In the genomic region with DNA sequence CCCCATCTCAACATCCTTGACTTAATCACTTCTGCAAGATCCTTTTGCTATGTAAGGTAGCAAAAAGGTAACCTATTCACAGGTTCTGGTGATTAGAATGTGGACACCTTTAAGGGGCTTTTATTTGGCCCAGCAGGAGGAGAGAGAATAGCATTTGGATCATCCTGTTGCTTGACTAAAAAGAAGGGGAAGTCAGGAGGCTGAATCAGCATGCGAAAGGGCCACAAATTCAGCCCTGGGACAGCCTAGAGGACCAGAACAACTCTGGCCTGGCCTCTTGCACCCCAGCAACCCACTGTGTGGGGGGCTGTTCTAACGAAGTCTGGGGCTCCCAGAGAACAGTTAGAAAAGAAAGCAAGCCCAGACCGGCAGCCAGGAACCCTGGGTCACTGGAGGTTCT, we compare ENCODE assay signal across 10 cellular contexts. TPM values are rescaled to one million over a fixed set of nuclear protein-coding genes. Genes with fewer than 3 reads are reported as not detected.
A peak's percentile ranks its signal among the peaks of the same experiment; 100 is the strongest.
DNase-seq lines count a peak whose midpoint lies in the region; ATAC-seq and TF ChIP-seq lines count a peak whose summit lies in the region.
"Had no signal": no experiment of that assay in that cellular context is flagged by ENCODE, and none has a peak within 500 bp of the region (broad histone marks: within the 10 kb centered on the region; RNA-seq: fewer than 3 reads in every experiment).

No MANE protein-coding gene starts in this region.

- H3K9me2 ChIP-seq in DOHH2 (replicated peaks; ENCODE audit: control insufficient read depth, low read length): no peaks in the 10 kb centered on the region
- H3K9me2 ChIP-seq in OCI-LY7 (ENCODE audit: insufficient read depth, low read length): no peaks in the 10 kb centered on the region

- H3K36me3 Mint-ChIP-seq in CD8-positive, alpha-beta T cell: no peaks in the 10 kb centered on the region
- H3K36me3 Mint-ChIP-seq: activated naive CD8-positive, alpha-beta T cell had no signal

- CTCF ChIA-PET in OCI-LY7 (lab: Charles Lee; ENCODE audit: unreplicated experiment): no interaction called here
- CTCF ChIA-PET in CD8-positive, alpha-beta T cell (lab: Charles Lee): no interaction called here

- peaks cover 26% of the 10 kb centered on the region for H3K4me1 ChIP-seq in DOHH2 (ENCODE audit: control insufficient read depth, low read length)
- peaks cover 51% of the 10 kb centered on the region for H3K4me1 ChIP-seq in OCI-LY7 (ENCODE audit: insufficient read depth, low read length, poor library complexity, severe bottlenecking)
- H3K4me1 ChIP-seq in esophagus squamous epithelium: peaks cover 13 to 64% (median 27%) of the 10 kb centered on the region in 3 donors
- H3K4me1 ChIP-seq in gastrocnemius medialis: peaks cover 37 to 43% of the 10 kb centered on the region in 2 donors
- H3K4me1 ChIP-seq in CD8-positive, alpha-beta T cell (ENCODE audit: insufficient read depth, low read length): peaks cover 20% of the 10 kb centered on the region

- H3K27ac ChIP-seq in DOHH2 (ENCODE audit: low read depth, low read length) (peak overlapping the region; percentile 47; the same call in 1 of the 2 replicates), OCI-LY7 (ENCODE audit: low read depth, low read length, poor library complexity, severe bottlenecking) (peak overlapping the region; percentile 57), esophagus squamous epithelium (peak overlapping the region; percentile 46 to 83 (median 76)), gastrocnemius medialis (peak overlapping the region; percentile 88 to 94 (median 92))
- H3K27ac ChIP-seq in CD8-positive, alpha-beta T cell (ENCODE audit: low read depth, low read length): no peak overlapping the region

- no peak for ATAC-seq in gastrocnemius medialis
- no peak for ATAC-seq in CD8-positive, alpha-beta T cell

- peaks cover 3% of the 10 kb centered on the region; the same call in 1 of the 2 replicates for H3F3A ChIP-seq in DOHH2 (ENCODE audit: control insufficient read depth, insufficient read depth)

- H3K27ac Mint-ChIP-seq in CD8-positive, alpha-beta T cell: no peak overlapping the region

- H4K20me1 ChIP-seq in DOHH2 (ENCODE audit: control insufficient read depth, insufficient read depth, low read depth, low read length) (no peaks in the 10 kb centered on the region), OCI-LY7 (ENCODE audit: insufficient read depth, low read length) (no peaks in the 10 kb centered on the region)

- H3K79me2 ChIP-seq in DOHH2 (ENCODE audit: control insufficient read depth, low read length): no peaks in the 10 kb centered on the region
- no peaks in the 10 kb centered on the region for H3K79me2 ChIP-seq in OCI-LY7 (ENCODE audit: insufficient read depth, low read depth, low read length)

- TF ChIP-seq CTCF in DOHH2 (IDR thresholded peaks at IDR 0.05; ENCODE audit: low read depth, low read length, poor library complexity, severe bottlenecking) (no peak), OCI-LY7 (conservative IDR thresholded peaks at IDR 0.05; ENCODE audit: low read length) (no peak), esophagus squamous epithelium (IDR thresholded peaks at IDR 0.05) (no peak), gastrocnemius medialis (IDR thresholded peaks at IDR 0.05 in 4 of 5, conservative IDR thresholded peaks at IDR 0.05 in 1 of 5) (no peak)
- no peak for TF ChIP-seq CTCF in CD8-positive, alpha-beta T cell (IDR thresholded peaks at IDR 0.05)

- H3K4me3 ChIP-seq in DOHH2 (ENCODE audit: low read length) (peak overlapping the region; percentile 49), OCI-LY7 (ENCODE audit: low read depth, low read length, poor library complexity, severe bottlenecking) (no peak overlapping the region), esophagus squamous epithelium (no peak overlapping the region), gastrocnemius medialis (no peak overlapping the region)
- no peak overlapping the region for H3K4me3 ChIP-seq in CD8-positive, alpha-beta T cell (ENCODE audit: low read depth, low read length)

- POLR2A ChIA-PET in OCI-LY7 (lab: Charles Lee): no interaction called here
- POLR2A ChIA-PET in CD8-positive, alpha-beta T cell (lab: Charles Lee): no interaction called here

- H2AFZ ChIP-seq in OCI-LY7 (ENCODE audit: low read length): peak overlapping the region; percentile 83; the same call in 1 of the 2 replicates

- 65 to 69% methylated on average over 3 of the region's 3 CpGs for WGBS in esophagus squamous epithelium, 2 donors

- peaks cover 11% of the 10 kb centered on the region for H3K27me3 Mint-ChIP-seq in CD8-positive, alpha-beta T cell (ENCODE audit: low read depth)

- H3K9me3 ChIP-seq in DOHH2 (ENCODE audit: control insufficient read depth, insufficient read depth, low read length) (no peaks in the 10 kb centered on the region), OCI-LY7 (ENCODE audit: low read length) (no peaks in the 10 kb centered on the region), esophagus squamous epithelium (no peaks in the 10 kb centered on the region), gastrocnemius medialis (no peaks in the 10 kb centered on the region)
- no peaks in the 10 kb centered on the region for H3K9me3 ChIP-seq in CD8-positive, alpha-beta T cell (ENCODE audit: low read length)

- H3K4me2 ChIP-seq in DOHH2 (ENCODE audit: low read length) (peak overlapping the region; percentile 72), OCI-LY7 (ENCODE audit: low read length) (peak overlapping the region; percentile 42)

- peaks cover 22% of the 10 kb centered on the region for H3K4me1 Mint-ChIP-seq in CD8-positive, alpha-beta T cell (ENCODE audit: low read depth)

- in situ Hi-C loops in gastrocnemius medialis (cut with MboI; ENCODE audit: low sequenced_read_pairs in 4 of 4): no loop called here

- no peak overlapping the region for H3K4me3 Mint-ChIP-seq in CD8-positive, alpha-beta T cell
- H3K4me3 Mint-ChIP-seq: activated naive CD8-positive, alpha-beta T cell had no signal

- no TSS peak for BruUV-seq in OCI-LY7 (replicated peaks; lab: Mats Ljungman, UMichigan)

- H3K9me3 Mint-ChIP-seq in CD8-positive, alpha-beta T cell: no peaks in the 10 kb centered on the region

- H3K27me3 ChIP-seq in DOHH2 (ENCODE audit: control insufficient read depth, low read length) (peaks cover 22% of the 10 kb centered on the region), esophagus squamous epithelium (no peaks in the 10 kb centered on the region), gastrocnemius medialis (no peaks in the 10 kb centered on the region)
- H3K27me3 ChIP-seq in CD8-positive, alpha-beta T cell (ENCODE audit: insufficient read depth, low read length): no peaks in the 10 kb centered on the region

- intact Hi-C loops in OCI-LY7 (cut with micrococcal nuclease; ENCODE audit: unreplicated experiment): no loop called here
- intact Hi-C loops in esophagus squamous epithelium (cut with DNase I): no loop called here
- intact Hi-C loops in gastrocnemius medialis (cut with DNase I; ENCODE audit: low total_unique reads): no loop called here
- intact Hi-C loops in CD8-positive, alpha-beta T cell (cut with DNase I, micrococcal nuclease): no loop called here

- no peak for TF ChIP-seq POLR2A in esophagus squamous epithelium (IDR thresholded peaks at IDR 0.05)
- TF ChIP-seq POLR2A in gastrocnemius medialis (IDR thresholded peaks at IDR 0.05): no peak

- DNase-seq in OCI-LY7 (ENCODE audit: low spot score): no peak
- no peak for DNase-seq in esophagus squamous epithelium (lab: John Stamatoyannopoulos, UW)
- no peak for DNase-seq in gastrocnemius medialis
- no peak for DNase-seq in NCI-H2107 treated with DMSO at 0.1 percent for 48 hours (lab: John Stamatoyannopoulos, UW; ENCODE audit: unreplicated experiment)
- no peak for DNase-seq in CD8-positive, alpha-beta T cell
- DNase-seq in stimulated activated naive CD4-positive, alpha-beta T cell treated with Interleukin-2 at 50 U/mL for 16 hours (lab: John Stamatoyannopoulos, UW): no peak
- no peak for DNase-seq in DMS114 treated with DMSO at 0.1 percent for 48 hours (lab: John Stamatoyannopoulos, UW; ENCODE audit: unreplicated experiment)
- DNase-seq: retina had no signal

- H3K36me3 ChIP-seq in DOHH2 (ENCODE audit: control insufficient read depth, low read length): no peaks in the 10 kb centered on the region
- H3K36me3 ChIP-seq in OCI-LY7 (ENCODE audit: insufficient read depth, low read length): no peaks in the 10 kb centered on the region
- no peaks in the 10 kb centered on the region for H3K36me3 ChIP-seq in esophagus squamous epithelium
- peaks cover 0 to under 1% of the 10 kb centered on the region in 2 donors for H3K36me3 ChIP-seq in gastrocnemius medialis
- no peaks in the 10 kb centered on the region for H3K36me3 ChIP-seq in CD8-positive, alpha-beta T cell (ENCODE audit: insufficient read depth, low read length)

RNA-seq across cellular contexts. Expression of a gene that starts 3.2 kb away (rescaled TPM):
- 2.2 and 2.9 TPM in 2 replicates for total RNA-seq in OCI-LY7 (2014; rRNA removed; shearing (Covaris generic))
- 8.5 and 13.9 TPM in 2 replicates for total RNA-seq in OCI-LY7 (2022)
- total RNA-seq in esophagus squamous epithelium: 10 to 100 TPM; 13.0 to 39.0 (median 18.3) TPM
- 100 to 1,000 TPM in 1 of 4 donors, 10 to 100 TPM in 3; 11.4 to 131 (median 22.2) TPM for total RNA-seq in gastrocnemius medialis
- under 1 TPM; 0.52 to 0.83 TPM for total RNA-seq in CD8-positive, alpha-beta T cell

RNA-seq across cellular contexts. Expression of a gene that starts 22.2 kb away (rescaled TPM):
- 178 and 242 TPM in 2 replicates for total RNA-seq in OCI-LY7 (2014; rRNA removed; shearing (Covaris generic))
- total RNA-seq in OCI-LY7 (2022) (360 TPM in 2 replicates), esophagus squamous epithelium (10 to 100 TPM; 23.1 to 48.1 (median 34.6) TPM), gastrocnemius medialis (10 to 100 TPM in 3 of 4 donors, 1 to 10 TPM in 1; 7.1 to 19.3 (median 14.9) TPM)
- 10 to 100 TPM; 29.3 to 32.0 TPM for total RNA-seq in CD8-positive, alpha-beta T cell
